In the genomic region with DNA sequence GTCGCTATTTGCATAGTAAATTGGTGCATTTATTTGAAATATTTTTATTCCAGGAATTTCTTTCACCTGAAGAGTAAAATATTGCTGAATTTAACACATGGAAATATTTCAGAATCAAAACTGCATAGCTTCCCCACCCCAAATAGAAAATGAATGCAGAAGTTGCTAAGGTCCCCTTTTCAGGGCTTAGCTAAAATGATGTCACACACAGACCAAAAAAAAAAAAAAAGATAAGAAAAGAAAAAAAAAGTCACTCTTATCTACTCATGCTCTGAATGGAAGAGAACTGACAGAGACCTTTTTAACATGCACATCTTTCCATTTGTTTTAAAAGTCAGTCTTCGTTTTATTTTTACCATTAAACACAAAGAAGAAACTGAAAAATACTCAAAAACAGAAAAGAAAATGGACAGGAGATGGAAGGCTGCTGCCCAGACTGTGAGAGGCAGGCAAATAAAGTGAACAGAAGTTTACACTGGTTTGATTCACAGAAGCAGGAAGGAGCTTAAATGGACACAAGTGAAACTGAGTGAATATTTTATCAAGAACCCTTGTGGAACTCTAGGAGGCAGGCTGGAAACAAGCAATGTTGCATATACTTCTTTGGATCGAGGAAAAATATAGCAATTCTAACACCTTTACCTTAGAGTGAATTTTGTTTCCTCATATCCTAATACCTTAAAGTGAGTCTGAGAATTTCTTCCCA, we compare ENCODE assay signal across 2 cellular contexts.
A peak's percentile ranks its signal among the peaks of the same experiment; 100 is the strongest.
TF ChIP-seq lines count a peak whose summit lies in the region.

No MANE protein-coding gene starts in this region.

TF ChIP-seq in A549, 52 proteins besides CTCF, POLR2A, EP300 and RAD21:
- no peak for TF ChIP-seq CHD4 (IDR thresholded peaks at IDR 0.05; ENCODE audit: borderline replicate concordance)

TF ChIP-seq in K562, 482 proteins besides CTCF, POLR2A, EP300 and RAD21 (continues in another document):
- TF ChIP-seq RBM39 (optimal IDR thresholded peaks at IDR 0.05; ENCODE audit: low read depth, low read length) (no peak), CAMTA2 (CRISPR knock-in tag; conservative IDR thresholded peaks at IDR 0.05) (no peak), HDAC1 (IDR thresholded peaks at IDR 0.05) (no peak), CREM (IDR thresholded peaks at IDR 0.05; ENCODE audit: low read depth) (0 out of 2 replicates have a peak, but pooled peaks have one; percentile 5), PML (IDR thresholded peaks at IDR 0.05; ENCODE audit: low read length) (peak; percentile 40; the same call in 1 of the 2 replicates), PHF20 (IDR thresholded peaks at IDR 0.05; ENCODE audit: partially characterized antibody) (no peak), RBM34 (IDR thresholded peaks at IDR 0.05; ENCODE audit: borderline replicate concordance, insufficient read depth, low read length) (no peak), RFX1 (IDR thresholded peaks at IDR 0.05) (0 out of 2 replicates have a peak, but pooled peaks have one; percentile 3), ESRRB (CRISPR knock-in tag; IDR thresholded peaks at IDR 0.05; ENCODE audit: borderline replicate concordance) (no peak), MTF1 (CRISPR knock-in tag; IDR thresholded peaks at IDR 0.05; ENCODE audit: borderline replicate concordance) (no peak), GABPB2 (CRISPR knock-in tag; conservative IDR thresholded peaks at IDR 0.05) (no peak), HDGF (IDR thresholded peaks at IDR 0.05) (no peak), EWSR1 (IDR thresholded peaks at IDR 0.05; ENCODE audit: borderline replicate concordance, low read depth, partially characterized antibody) (no peak), ZNF507 (tag; conservative IDR thresholded peaks at IDR 0.05) (no peak), PKNOX1 (IDR thresholded peaks at IDR 0.05) (0 out of 2 replicates have a peak, but pooled peaks have one; percentile 20), TRIM25 (IDR thresholded peaks at IDR 0.05; ENCODE audit: borderline replicate concordance) (no peak), U2AF2 (optimal IDR thresholded peaks at IDR 0.05; ENCODE audit: low read depth, low read length) (no peak), NCOA6 (IDR thresholded peaks at IDR 0.05) (no peak), ZNF143 (CRISPR knock-in tag; IDR thresholded peaks at IDR 0.05) (no peak), MCM5 (IDR thresholded peaks at IDR 0.05; ENCODE audit: low read depth) (no peak), SMARCB1 (IDR thresholded peaks at IDR 0.05; ENCODE audit: insufficient read length, low read depth) (no peak), SMAD2 (IDR thresholded peaks at IDR 0.05; ENCODE audit: low read depth, low read length) (no peak), ATF3 (IDR thresholded peaks at IDR 0.05) (peak; percentile 57), ATF3 (CRISPR knock-in tag; conservative IDR thresholded peaks at IDR 0.05) (no peak), NFRKB (IDR thresholded peaks at IDR 0.05; ENCODE audit: low read depth) (0 out of 2 replicates have a peak, but pooled peaks have one; percentile 21), ZNF280B (CRISPR knock-in tag; IDR thresholded peaks at IDR 0.05) (no peak)
- TF ChIP-seq, protein P1, sequence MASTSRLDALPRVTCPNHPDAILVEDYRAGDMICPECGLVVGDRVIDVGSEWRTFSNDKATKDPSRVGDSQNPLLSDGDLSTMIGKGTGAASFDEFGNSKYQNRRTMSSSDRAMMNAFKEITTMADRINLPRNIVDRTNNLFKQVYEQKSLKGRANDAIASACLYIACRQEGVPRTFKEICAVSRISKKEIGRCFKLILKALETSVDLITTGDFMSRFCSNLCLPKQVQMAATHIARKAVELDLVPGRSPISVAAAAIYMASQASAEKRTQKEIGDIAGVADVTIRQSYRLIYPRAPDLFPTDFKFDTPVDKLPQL (IDR thresholded peaks at IDR 0.05; ENCODE audit: extremely low read depth, insufficient read length), result peak; percentile 80
- TF ChIP-seq, protein P2, sequence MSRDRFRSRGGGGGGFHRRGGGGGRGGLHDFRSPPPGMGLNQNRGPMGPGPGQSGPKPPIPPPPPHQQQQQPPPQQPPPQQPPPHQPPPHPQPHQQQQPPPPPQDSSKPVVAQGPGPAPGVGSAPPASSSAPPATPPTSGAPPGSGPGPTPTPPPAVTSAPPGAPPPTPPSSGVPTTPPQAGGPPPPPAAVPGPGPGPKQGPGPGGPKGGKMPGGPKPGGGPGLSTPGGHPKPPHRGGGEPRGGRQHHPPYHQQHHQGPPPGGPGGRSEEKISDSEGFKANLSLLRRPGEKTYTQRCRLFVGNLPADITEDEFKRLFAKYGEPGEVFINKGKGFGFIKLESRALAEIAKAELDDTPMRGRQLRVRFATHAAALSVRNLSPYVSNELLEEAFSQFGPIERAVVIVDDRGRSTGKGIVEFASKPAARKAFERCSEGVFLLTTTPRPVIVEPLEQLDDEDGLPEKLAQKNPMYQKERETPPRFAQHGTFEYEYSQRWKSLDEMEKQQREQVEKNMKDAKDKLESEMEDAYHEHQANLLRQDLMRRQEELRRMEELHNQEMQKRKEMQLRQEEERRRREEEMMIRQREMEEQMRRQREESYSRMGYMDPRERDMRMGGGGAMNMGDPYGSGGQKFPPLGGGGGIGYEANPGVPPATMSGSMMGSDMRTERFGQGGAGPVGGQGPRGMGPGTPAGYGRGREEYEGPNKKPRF (IDR thresholded peaks at IDR 0.05; ENCODE audit: low read depth, low read length), result no peak
- TF ChIP-seq, protein P3, sequence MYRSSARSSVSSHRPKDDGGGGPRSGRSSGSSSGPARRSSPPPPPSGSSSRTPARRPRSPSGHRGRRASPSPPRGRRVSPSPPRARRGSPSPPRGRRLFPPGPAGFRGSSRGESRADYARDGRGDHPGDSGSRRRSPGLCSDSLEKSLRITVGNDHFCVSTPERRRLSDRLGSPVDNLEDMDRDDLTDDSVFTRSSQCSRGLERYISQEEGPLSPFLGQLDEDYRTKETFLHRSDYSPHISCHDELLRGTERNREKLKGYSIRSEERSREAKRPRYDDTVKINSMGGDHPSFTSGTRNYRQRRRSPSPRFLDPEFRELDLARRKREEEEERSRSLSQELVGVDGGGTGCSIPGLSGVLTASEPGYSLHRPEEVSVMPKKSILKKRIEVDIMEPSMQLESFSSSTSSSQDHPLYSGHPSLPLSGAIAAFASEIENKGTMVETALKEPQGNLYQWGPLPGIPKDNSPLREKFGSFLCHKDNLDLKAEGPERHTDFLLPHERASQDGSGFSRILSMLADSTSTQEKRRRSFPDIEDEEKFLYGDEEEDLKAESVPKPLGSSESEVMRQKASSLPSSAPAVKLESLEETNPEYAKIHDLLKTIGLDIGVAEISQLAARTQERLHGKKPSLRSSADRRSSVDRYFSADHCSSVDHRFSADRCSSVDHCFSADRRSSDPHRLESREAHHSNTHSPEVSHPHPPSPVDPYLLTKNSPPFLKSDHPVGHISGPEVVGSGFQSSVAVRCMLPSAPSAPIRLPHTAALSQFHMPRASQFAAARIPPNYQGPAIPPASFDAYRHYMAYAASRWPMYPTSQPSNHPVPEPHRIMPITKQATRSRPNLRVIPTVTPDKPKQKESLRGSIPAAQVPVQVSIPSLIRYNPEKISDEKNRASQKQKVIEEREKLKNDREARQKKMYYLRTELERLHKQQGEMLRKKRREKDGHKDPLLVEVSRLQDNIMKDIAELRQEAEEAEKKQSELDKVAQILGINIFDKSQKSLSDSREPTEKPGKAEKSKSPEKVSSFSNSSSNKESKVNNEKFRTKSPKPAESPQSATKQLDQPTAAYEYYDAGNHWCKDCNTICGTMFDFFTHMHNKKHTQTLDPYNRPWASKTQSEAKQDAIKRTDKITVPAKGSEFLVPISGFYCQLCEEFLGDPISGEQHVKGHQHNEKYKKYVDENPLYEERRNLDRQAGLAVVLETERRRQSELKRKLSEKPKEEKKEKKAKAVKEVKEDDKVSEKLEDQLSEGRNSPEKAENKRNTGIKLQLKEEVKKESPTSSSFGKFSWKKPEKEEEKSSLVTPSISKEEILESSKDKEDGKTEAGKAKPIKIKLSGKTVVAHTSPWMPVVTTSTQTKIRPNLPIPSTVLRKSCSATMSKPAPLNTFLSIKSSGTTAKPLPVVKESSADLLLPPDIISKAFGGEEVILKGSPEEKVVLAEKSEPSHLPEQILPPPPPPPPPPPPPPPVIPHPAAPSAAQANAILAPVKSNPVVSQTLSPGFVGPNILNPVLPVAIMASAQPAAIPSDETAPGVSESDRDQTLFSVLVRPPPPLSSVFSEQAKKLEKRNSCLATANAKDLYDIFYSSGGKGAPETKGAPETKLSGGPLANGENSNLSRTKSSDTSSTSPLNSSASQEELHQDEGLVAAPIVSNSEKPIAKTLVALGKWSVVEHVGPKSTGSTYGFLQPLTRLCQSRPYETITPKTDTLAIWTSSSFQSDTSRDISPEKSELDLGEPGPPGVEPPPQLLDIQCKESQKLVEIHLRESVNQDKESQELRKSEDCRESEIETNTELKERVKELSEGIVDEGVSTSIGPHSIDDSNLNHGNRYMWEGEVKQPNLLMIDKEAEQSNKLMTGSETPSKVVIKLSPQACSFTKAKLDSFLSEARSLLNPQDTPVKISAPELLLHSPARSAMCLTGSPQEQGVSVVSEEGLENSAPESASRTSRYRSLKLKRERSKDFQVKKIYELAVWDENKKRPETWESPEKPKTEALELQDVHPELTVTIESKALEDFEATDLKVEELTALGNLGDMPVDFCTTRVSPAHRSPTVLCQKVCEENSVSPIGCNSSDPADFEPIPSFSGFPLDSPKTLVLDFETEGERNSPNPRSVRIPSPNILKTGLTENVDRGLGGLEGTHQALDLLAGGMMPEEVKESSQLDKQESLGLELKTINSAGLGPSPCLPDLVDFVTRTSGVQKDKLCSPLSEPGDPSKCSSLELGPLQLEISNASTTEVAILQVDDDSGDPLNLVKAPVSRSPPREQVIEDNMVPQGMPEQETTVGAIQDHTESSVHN (IDR thresholded peaks at IDR 0.05; ENCODE audit: borderline replicate concordance in 1 of 2, low read depth in 1 of 2), result 0 out of 4 replicates have a peak, but pooled peaks of 1 of the 2 experiments have one; percentile 23
- TF ChIP-seq, protein P4, sequence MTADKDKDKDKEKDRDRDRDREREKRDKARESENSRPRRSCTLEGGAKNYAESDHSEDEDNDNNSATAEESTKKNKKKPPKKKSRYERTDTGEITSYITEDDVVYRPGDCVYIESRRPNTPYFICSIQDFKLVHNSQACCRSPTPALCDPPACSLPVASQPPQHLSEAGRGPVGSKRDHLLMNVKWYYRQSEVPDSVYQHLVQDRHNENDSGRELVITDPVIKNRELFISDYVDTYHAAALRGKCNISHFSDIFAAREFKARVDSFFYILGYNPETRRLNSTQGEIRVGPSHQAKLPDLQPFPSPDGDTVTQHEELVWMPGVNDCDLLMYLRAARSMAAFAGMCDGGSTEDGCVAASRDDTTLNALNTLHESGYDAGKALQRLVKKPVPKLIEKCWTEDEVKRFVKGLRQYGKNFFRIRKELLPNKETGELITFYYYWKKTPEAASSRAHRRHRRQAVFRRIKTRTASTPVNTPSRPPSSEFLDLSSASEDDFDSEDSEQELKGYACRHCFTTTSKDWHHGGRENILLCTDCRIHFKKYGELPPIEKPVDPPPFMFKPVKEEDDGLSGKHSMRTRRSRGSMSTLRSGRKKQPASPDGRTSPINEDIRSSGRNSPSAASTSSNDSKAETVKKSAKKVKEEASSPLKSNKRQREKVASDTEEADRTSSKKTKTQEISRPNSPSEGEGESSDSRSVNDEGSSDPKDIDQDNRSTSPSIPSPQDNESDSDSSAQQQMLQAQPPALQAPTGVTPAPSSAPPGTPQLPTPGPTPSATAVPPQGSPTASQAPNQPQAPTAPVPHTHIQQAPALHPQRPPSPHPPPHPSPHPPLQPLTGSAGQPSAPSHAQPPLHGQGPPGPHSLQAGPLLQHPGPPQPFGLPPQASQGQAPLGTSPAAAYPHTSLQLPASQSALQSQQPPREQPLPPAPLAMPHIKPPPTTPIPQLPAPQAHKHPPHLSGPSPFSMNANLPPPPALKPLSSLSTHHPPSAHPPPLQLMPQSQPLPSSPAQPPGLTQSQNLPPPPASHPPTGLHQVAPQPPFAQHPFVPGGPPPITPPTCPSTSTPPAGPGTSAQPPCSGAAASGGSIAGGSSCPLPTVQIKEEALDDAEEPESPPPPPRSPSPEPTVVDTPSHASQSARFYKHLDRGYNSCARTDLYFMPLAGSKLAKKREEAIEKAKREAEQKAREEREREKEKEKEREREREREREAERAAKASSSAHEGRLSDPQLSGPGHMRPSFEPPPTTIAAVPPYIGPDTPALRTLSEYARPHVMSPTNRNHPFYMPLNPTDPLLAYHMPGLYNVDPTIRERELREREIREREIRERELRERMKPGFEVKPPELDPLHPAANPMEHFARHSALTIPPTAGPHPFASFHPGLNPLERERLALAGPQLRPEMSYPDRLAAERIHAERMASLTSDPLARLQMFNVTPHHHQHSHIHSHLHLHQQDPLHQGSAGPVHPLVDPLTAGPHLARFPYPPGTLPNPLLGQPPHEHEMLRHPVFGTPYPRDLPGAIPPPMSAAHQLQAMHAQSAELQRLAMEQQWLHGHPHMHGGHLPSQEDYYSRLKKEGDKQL (CRISPR knock-in tag; IDR thresholded peaks at IDR 0.05; ENCODE audit: borderline replicate concordance), result no peak
